In the genomic region with DNA sequence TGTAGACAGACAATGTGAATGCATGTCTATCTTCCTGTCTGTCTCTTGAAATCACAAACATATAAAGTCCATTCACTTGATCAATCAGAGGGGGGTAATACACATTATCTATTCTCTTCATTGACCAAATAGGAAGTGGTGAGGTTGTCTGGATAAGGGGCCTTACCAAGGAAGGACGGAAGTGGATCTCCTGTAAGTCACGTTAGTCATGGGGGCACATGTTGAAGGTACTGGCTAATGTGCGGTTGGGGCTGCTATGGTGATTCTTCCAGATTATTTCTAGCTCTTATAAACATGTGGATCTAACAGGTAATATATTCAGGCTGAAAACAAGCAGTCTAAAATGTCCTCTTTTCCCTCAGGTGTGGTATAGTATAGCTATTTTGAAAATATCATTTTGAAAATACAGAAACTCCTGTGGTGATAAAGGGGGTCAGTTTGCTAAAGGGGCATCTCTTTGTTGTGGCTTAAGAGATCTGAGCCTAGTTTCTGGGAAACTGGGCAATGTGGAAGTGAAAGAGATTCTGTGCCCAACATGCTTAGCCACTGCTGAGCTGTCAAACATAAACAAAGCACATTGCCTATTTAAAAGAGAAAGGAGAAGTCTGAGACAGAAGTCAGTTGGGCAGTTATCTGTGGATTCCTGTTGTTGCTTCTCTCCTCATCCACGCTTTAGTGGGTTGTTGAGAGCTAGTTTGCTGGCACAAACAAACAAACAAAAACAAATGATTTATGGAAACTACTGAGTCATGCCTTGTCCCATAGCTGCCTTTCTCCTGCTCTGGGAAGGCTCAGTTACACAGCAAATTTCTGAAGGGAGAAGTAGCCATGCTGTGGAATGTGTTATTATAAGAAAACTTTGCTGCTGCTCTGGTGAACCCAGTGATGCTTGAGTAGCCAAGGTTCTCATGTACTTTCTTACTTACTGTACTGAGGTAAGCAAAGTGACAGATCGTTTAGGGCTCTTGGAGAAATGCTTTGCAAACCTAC, we compare ENCODE assay signal across 1 cellular context.
TF ChIP-seq lines count a peak whose summit lies in the region.

No MANE protein-coding gene starts in this region.

TF ChIP-seq in GM12878, 131 proteins besides CTCF, POLR2A, EP300 and RAD21 (continued from another document and continues in another):
- TF ChIP-seq KLF5 (IDR thresholded peaks at IDR 0.05; ENCODE audit: partially characterized antibody) = no peak
- TF ChIP-seq, protein P1, sequence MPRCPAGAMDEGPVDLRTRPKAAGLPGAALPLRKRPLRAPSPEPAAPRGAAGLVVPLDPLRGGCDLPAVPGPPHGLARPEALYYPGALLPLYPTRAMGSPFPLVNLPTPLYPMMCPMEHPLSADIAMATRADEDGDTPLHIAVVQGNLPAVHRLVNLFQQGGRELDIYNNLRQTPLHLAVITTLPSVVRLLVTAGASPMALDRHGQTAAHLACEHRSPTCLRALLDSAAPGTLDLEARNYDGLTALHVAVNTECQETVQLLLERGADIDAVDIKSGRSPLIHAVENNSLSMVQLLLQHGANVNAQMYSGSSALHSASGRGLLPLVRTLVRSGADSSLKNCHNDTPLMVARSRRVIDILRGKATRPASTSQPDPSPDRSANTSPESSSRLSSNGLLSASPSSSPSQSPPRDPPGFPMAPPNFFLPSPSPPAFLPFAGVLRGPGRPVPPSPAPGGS (IDR thresholded peaks at IDR 0.05; ENCODE audit: borderline replicate concordance, insufficient read depth, low read depth, low read length, poor library complexity, severe bottlenecking) = peak; percentile 88
- peak; percentile 55; the same call in 1 of the 2 replicates for TF ChIP-seq MYB (IDR thresholded peaks at IDR 0.05; ENCODE audit: borderline replicate concordance, low read depth, low read length)
- TF ChIP-seq, protein P2, sequence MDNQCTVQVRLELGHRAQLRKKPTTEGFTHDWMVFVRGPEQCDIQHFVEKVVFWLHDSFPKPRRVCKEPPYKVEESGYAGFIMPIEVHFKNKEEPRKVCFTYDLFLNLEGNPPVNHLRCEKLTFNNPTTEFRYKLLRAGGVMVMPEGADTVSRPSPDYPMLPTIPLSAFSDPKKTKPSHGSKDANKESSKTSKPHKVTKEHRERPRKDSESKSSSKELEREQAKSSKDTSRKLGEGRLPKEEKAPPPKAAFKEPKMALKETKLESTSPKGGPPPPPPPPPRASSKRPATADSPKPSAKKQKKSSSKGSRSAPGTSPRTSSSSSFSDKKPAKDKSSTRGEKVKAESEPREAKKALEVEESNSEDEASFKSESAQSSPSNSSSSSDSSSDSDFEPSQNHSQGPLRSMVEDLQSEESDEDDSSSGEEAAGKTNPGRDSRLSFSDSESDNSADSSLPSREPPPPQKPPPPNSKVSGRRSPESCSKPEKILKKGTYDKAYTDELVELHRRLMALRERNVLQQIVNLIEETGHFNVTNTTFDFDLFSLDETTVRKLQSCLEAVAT (IDR thresholded peaks at IDR 0.05) = peak; percentile 49; the same call in 1 of the 2 replicates
- no peak for TF ChIP-seq ZZZ3 (IDR thresholded peaks at IDR 0.05; ENCODE audit: control insufficient read depth, insufficient read length, low read depth)
- no peak for TF ChIP-seq CHD4 (IDR thresholded peaks at IDR 0.05)
- TF ChIP-seq NFIC (IDR thresholded peaks at IDR 0.05; ENCODE audit: low read depth, low read length) = peak; percentile 97
- TF ChIP-seq YY1 (IDR thresholded peaks at IDR 0.05; ENCODE audit: low read depth, low read length) = peak; percentile 18; the same call in 1 of the 2 replicates
- no peak for TF ChIP-seq CBX3 (IDR thresholded peaks at IDR 0.05; ENCODE audit: borderline replicate concordance, low read depth)
- TF ChIP-seq EZH2 (IDR thresholded peaks at IDR 0.05; ENCODE audit: borderline replicate concordance, control insufficient read depth, low read depth, low read length) = no peak
- TF ChIP-seq SUPT20H (IDR thresholded peaks at IDR 0.05; ENCODE audit: borderline replicate concordance, control insufficient read depth, low read depth, low read length) = no peak
- TF ChIP-seq ZSCAN29 (IDR thresholded peaks at IDR 0.05) = no peak
- TF ChIP-seq ZNF384 (IDR thresholded peaks at IDR 0.05; ENCODE audit: borderline replicate concordance, low read depth, low read length) = no peak
- peak; percentile 70; the same call in 1 of the 2 replicates for TF ChIP-seq MXI1 (IDR thresholded peaks at IDR 0.05; ENCODE audit: low read depth, low read length)
- TF ChIP-seq ATF7 (IDR thresholded peaks at IDR 0.05; ENCODE audit: low read depth) = peak; percentile 55; the same call in 1 of the 2 replicates
- TF ChIP-seq HCFC1 (IDR thresholded peaks at IDR 0.05; ENCODE audit: low read length) = no peak
- TF ChIP-seq RFX5 (IDR thresholded peaks at IDR 0.05; ENCODE audit: low read depth, low read length) = no peak
- TF ChIP-seq TBL1XR1 (IDR thresholded peaks at IDR 0.05; ENCODE audit: low read depth, low read length) = peak; percentile 97
- TF ChIP-seq ETV6 (conservative IDR thresholded peaks at IDR 0.05 in 1 of 2, IDR thresholded peaks at IDR 0.05 in 1 of 2; ENCODE audit: borderline replicate concordance in 1 of 2, low read depth in 1 of 2) = peak in 1 of 2 experiments; percentile 77; a peak in 2 of 4 replicates
- no peak; the same call in 1 of the 2 replicates for TF ChIP-seq ZNF217 (IDR thresholded peaks at IDR 0.05)
- TF ChIP-seq, protein P3, sequence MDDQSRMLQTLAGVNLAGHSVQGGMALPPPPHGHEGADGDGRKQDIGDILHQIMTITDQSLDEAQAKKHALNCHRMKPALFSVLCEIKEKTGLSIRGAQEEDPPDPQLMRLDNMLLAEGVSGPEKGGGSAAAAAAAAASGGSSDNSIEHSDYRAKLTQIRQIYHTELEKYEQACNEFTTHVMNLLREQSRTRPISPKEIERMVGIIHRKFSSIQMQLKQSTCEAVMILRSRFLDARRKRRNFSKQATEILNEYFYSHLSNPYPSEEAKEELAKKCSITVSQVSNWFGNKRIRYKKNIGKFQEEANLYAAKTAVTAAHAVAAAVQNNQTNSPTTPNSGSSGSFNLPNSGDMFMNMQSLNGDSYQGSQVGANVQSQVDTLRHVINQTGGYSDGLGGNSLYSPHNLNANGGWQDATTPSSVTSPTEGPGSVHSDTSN (IDR thresholded peaks at IDR 0.05; ENCODE audit: insufficient replicate concordance, low read depth, low read length) = no peak
- TF ChIP-seq, protein P4, sequence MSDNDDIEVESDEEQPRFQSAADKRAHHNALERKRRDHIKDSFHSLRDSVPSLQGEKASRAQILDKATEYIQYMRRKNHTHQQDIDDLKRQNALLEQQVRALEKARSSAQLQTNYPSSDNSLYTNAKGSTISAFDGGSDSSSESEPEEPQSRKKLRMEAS (IDR thresholded peaks at IDR 0.05; ENCODE audit: low read depth, low read length) = peak; percentile 31; the same call in 1 of the 2 replicates
- peak; percentile 91 for TF ChIP-seq SPI1 (IDR thresholded peaks at IDR 0.05; ENCODE audit: borderline replicate concordance, insufficient read depth, low read depth, low read length)
- TF ChIP-seq, protein P5, sequence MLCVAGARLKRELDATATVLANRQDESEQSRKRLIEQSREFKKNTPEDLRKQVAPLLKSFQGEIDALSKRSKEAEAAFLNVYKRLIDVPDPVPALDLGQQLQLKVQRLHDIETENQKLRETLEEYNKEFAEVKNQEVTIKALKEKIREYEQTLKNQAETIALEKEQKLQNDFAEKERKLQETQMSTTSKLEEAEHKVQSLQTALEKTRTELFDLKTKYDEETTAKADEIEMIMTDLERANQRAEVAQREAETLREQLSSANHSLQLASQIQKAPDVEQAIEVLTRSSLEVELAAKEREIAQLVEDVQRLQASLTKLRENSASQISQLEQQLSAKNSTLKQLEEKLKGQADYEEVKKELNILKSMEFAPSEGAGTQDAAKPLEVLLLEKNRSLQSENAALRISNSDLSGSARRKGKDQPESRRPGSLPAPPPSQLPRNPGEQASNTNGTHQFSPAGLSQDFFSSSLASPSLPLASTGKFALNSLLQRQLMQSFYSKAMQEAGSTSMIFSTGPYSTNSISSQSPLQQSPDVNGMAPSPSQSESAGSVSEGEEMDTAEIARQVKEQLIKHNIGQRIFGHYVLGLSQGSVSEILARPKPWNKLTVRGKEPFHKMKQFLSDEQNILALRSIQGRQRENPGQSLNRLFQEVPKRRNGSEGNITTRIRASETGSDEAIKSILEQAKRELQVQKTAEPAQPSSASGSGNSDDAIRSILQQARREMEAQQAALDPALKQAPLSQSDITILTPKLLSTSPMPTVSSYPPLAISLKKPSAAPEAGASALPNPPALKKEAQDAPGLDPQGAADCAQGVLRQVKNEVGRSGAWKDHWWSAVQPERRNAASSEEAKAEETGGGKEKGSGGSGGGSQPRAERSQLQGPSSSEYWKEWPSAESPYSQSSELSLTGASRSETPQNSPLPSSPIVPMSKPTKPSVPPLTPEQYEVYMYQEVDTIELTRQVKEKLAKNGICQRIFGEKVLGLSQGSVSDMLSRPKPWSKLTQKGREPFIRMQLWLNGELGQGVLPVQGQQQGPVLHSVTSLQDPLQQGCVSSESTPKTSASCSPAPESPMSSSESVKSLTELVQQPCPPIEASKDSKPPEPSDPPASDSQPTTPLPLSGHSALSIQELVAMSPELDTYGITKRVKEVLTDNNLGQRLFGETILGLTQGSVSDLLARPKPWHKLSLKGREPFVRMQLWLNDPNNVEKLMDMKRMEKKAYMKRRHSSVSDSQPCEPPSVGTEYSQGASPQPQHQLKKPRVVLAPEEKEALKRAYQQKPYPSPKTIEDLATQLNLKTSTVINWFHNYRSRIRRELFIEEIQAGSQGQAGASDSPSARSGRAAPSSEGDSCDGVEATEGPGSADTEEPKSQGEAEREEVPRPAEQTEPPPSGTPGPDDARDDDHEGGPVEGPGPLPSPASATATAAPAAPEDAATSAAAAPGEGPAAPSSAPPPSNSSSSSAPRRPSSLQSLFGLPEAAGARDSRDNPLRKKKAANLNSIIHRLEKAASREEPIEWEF (IDR thresholded peaks at IDR 0.05; ENCODE audit: insufficient replicate concordance, low read depth, low read length) = peak; percentile 63
- TF ChIP-seq FOXK2 (IDR thresholded peaks at IDR 0.05) = peak; percentile 82
- TF ChIP-seq SUZ12 (IDR thresholded peaks at IDR 0.05; ENCODE audit: unreplicated experiment) = no peak
- peak; percentile 97 for TF ChIP-seq STAT3 (IDR thresholded peaks at IDR 0.05; ENCODE audit: low read depth, low read length)
- peak; percentile 17; the same call in 1 of the 2 replicates for TF ChIP-seq CHD2 (IDR thresholded peaks at IDR 0.05; ENCODE audit: borderline replicate concordance, low read depth, low read length)
- TF ChIP-seq SIN3A (IDR thresholded peaks at IDR 0.05; ENCODE audit: low read depth, low read length) = no peak
- no peak for TF ChIP-seq POU2F2 (IDR thresholded peaks at IDR 0.05; ENCODE audit: borderline replicate concordance, low read depth, low read length)
- TF ChIP-seq BMI1 (IDR thresholded peaks at IDR 0.05; ENCODE audit: borderline replicate concordance) = peak; percentile 65; the same call in 1 of the 2 replicates
- TF ChIP-seq, protein P6, sequence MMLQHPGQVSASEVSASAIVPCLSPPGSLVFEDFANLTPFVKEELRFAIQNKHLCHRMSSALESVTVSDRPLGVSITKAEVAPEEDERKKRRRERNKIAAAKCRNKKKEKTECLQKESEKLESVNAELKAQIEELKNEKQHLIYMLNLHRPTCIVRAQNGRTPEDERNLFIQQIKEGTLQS (IDR thresholded peaks at IDR 0.05; ENCODE audit: borderline replicate concordance, extremely low read depth, low read depth, low read length) = no peak
- peak; percentile 94 for TF ChIP-seq EED (IDR thresholded peaks at IDR 0.05; ENCODE audit: low read depth)
- no peak for TF ChIP-seq SRF (IDR thresholded peaks at IDR 0.05; ENCODE audit: low read depth in 2 of 2, low read length in 2 of 2)
- TF ChIP-seq, protein P7, sequence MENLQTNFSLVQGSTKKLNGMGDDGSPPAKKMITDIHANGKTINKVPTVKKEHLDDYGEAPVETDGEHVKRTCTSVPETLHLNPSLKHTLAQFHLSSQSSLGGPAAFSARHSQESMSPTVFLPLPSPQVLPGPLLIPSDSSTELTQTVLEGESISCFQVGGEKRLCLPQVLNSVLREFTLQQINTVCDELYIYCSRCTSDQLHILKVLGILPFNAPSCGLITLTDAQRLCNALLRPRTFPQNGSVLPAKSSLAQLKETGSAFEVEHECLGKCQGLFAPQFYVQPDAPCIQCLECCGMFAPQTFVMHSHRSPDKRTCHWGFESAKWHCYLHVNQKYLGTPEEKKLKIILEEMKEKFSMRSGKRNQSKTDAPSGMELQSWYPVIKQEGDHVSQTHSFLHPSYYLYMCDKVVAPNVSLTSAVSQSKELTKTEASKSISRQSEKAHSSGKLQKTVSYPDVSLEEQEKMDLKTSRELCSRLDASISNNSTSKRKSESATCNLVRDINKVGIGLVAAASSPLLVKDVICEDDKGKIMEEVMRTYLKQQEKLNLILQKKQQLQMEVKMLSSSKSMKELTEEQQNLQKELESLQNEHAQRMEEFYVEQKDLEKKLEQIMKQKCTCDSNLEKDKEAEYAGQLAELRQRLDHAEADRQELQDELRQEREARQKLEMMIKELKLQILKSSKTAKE (IDR thresholded peaks at IDR 0.05; ENCODE audit: low read depth, poor library complexity, severe bottlenecking) = peak; percentile 93
- peak; percentile 90 for TF ChIP-seq CBFB (IDR thresholded peaks at IDR 0.05; ENCODE audit: low read depth)
- TF ChIP-seq PAX8 (IDR thresholded peaks at IDR 0.05) = 0 out of 2 replicates have a peak, but pooled peaks have one; percentile 12
- TF ChIP-seq MTA3 (IDR thresholded peaks at IDR 0.05; ENCODE audit: borderline replicate concordance, low read length) = peak; percentile 94; the same call in 1 of the 2 replicates
- TF ChIP-seq, protein P8, sequence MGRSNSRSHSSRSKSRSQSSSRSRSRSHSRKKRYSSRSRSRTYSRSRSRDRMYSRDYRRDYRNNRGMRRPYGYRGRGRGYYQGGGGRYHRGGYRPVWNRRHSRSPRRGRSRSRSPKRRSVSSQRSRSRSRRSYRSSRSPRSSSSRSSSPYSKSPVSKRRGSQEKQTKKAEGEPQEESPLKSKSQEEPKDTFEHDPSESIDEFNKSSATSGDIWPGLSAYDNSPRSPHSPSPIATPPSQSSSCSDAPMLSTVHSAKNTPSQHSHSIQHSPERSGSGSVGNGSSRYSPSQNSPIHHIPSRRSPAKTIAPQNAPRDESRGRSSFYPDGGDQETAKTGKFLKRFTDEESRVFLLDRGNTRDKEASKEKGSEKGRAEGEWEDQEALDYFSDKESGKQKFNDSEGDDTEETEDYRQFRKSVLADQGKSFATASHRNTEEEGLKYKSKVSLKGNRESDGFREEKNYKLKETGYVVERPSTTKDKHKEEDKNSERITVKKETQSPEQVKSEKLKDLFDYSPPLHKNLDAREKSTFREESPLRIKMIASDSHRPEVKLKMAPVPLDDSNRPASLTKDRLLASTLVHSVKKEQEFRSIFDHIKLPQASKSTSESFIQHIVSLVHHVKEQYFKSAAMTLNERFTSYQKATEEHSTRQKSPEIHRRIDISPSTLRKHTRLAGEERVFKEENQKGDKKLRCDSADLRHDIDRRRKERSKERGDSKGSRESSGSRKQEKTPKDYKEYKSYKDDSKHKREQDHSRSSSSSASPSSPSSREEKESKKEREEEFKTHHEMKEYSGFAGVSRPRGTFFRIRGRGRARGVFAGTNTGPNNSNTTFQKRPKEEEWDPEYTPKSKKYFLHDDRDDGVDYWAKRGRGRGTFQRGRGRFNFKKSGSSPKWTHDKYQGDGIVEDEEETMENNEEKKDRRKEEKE (IDR thresholded peaks at IDR 0.05) = no peak
- peak; percentile 92 for TF ChIP-seq FOXM1 (IDR thresholded peaks at IDR 0.05; ENCODE audit: low read depth, low read length)
- no peak for TF ChIP-seq ESRRA (IDR thresholded peaks at IDR 0.05; ENCODE audit: low read length)
- TF ChIP-seq FOS (IDR thresholded peaks at IDR 0.05; ENCODE audit: borderline replicate concordance, extremely low read depth, insufficient read length) = no peak
